8 cellular contexts compared by ENCODE assay signal in the genomic region with DNA sequence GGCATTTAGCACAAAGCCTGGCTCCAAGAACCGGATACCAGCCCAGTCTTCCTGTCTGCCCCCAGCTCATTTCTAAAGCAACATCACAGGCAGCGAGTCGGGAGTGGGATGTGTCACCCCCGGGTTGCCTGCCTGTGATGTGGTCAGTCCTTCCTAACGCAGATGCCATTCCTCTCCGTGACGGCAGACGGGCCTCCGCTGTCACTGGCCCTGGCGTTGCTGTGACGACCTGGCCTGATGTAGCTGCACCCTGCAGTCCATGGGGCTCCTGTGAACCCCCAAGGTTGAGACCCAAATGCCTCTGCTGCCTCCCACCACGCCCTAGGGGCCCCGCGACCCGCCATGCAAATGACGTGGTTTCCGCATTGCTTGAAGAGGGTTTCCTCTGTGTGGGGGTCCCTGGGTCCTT. TPM values are rescaled to one million over a fixed set of nuclear protein-coding genes. Genes with fewer than 3 reads are reported as not detected.
DNase-seq lines count a peak whose midpoint lies in the region; ATAC-seq and TF ChIP-seq lines count a peak whose summit lies in the region.

No MANE protein-coding gene starts in this region.

- DNase-seq in GM03348 (ENCODE audit: low spot score) (peak; percentile 39), dorsolateral prefrontal cortex (no peak), cerebellum (ENCODE audit: low spot score) (no peak), nephron progenitor cell (no peak)
- peak; percentile 84 for DNase-seq in activated CD4-positive, alpha-beta T cell treated with anti-CD3 and anti-CD28 coated beads, Interleukin-2, amount 10 ng/mL, durations not matched to agents 7 days and 5 days
- DNase-seq in stimulated activated CD4-positive, alpha-beta T cell treated with anti-CD3 and anti-CD28 coated beads, Interleukin-12 subunit alpha, Interleukin-12 subunit beta, amount 100 ng/mL, for 48 hours (ENCODE audit: low read depth in 2 of 3, low spot score in 1 of 3), result peak; percentile 68 to 80 (median 78)

- ATAC-seq in GM18502 (IDR thresholded peaks at IDR 0.05; ENCODE audit: poor library complexity, unreplicated experiment) (no peak), GM18868 (IDR thresholded peaks at IDR 0.05; ENCODE audit: unreplicated experiment) (no peak)

- no peaks in the 10 kb centered on the region for H3K27me3 Mint-ChIP-seq in activated CD4-positive, alpha-beta T cell treated with anti-CD3 and anti-CD28 coated beads, Interleukin-2, amount 10 ng/mL, durations not matched to agents 7 days and 5 days
- peaks cover 8% of the 10 kb centered on the region for H3K27me3 Mint-ChIP-seq in nephron progenitor cell (ENCODE audit: low read depth, poor library complexity)

- intact Hi-C loops in dorsolateral prefrontal cortex (cut with DNase I), result no loop called here

- H3K27me3 ChIP-seq in dorsolateral prefrontal cortex, result peaks cover 0 to 16% (median 0%) of the 10 kb centered on the region in 45 donors

- H3K27ac Mint-ChIP-seq in activated CD4-positive, alpha-beta T cell treated with anti-CD3 and anti-CD28 coated beads, Interleukin-2, amount 10 ng/mL, durations not matched to agents 7 days and 5 days, result peak overlapping the region; percentile 92
- no peak overlapping the region for H3K27ac Mint-ChIP-seq in nephron progenitor cell

- no peak overlapping the region for H3K4me3 ChIP-seq in dorsolateral prefrontal cortex

- H3K4me1 Mint-ChIP-seq in activated CD4-positive, alpha-beta T cell treated with anti-CD3 and anti-CD28 coated beads, Interleukin-2, amount 10 ng/mL, durations not matched to agents 7 days and 5 days, result peaks cover 80% of the 10 kb centered on the region
- H3K4me1 Mint-ChIP-seq in nephron progenitor cell, result peaks cover 48% of the 10 kb centered on the region

- H3K27ac ChIP-seq in dorsolateral prefrontal cortex, result peak overlapping the region in 53 of 59 donors; percentile 2 to 89 (median 72)

- no peaks in the 10 kb centered on the region for H3K9me3 Mint-ChIP-seq in activated CD4-positive, alpha-beta T cell treated with anti-CD3 and anti-CD28 coated beads, Interleukin-2, amount 10 ng/mL, durations not matched to agents 7 days and 5 days
- no peaks in the 10 kb centered on the region for H3K9me3 Mint-ChIP-seq in nephron progenitor cell

- peak overlapping the region; percentile 63 for H3K4me3 Mint-ChIP-seq in activated CD4-positive, alpha-beta T cell treated with anti-CD3 and anti-CD28 coated beads, Interleukin-2, amount 10 ng/mL, durations not matched to agents 7 days and 5 days
- H3K4me3 Mint-ChIP-seq in nephron progenitor cell, result no peak overlapping the region

- CTCF ChIA-PET in activated CD4-positive, alpha-beta T cell treated with anti-CD3 and anti-CD28 coated beads, Interleukin-2, amount 10 ng/mL, durations not matched to agents 7 days and 5 days (lab: Charles Lee), result interaction anchor here (1.0 to 4.9 kb wide), 8 partner anchors 9 to 54 kb away, joined by 3 to 27 read pairs (median 11); partner anchors contain the start of gene TNFRSF1B

- H3K36me3 Mint-ChIP-seq in activated CD4-positive, alpha-beta T cell treated with anti-CD3 and anti-CD28 coated beads, Interleukin-2, amount 10 ng/mL, durations not matched to agents 7 days and 5 days (ENCODE audit: low read depth), result peaks cover 33% of the 10 kb centered on the region
- H3K36me3 Mint-ChIP-seq in nephron progenitor cell (ENCODE audit: low read depth), result no peaks in the 10 kb centered on the region

- TF ChIP-seq CTCF in dorsolateral prefrontal cortex (IDR thresholded peaks at IDR 0.05 in 54 of 56, conservative IDR thresholded peaks at IDR 0.05 in 2 of 56; ENCODE audit: low read depth in 1 of 56, partially characterized antibody in 56 of 56) (no peak), nephron progenitor cell (IDR thresholded peaks at IDR 0.05) (no peak)

- POLR2A ChIA-PET in activated CD4-positive, alpha-beta T cell treated with anti-CD3 and anti-CD28 coated beads, Interleukin-2, amount 10 ng/mL, durations not matched to agents 7 days and 5 days (lab: Charles Lee), result interaction anchor here (1.4 kb wide), 1 partner anchor 29 kb away, joined by 5 read pairs; no protein-coding TSS in a partner anchor

RNA-seq across cellular contexts. Expression of gene TNFRSF1B, which starts 12.3 kb away (rescaled TPM):
- total RNA-seq in activated CD4-positive, alpha-beta T cell treated with anti-CD3 and anti-CD28 coated beads, Interleukin-2, amount 10 ng/mL, durations not matched to agents 7 days and 5 days, result 100 to 1,000 TPM; 167 to 190 TPM
- total RNA-seq in dorsolateral prefrontal cortex, result 10 to 100 TPM in 84 of 120 experiments, 1 to 10 TPM in 36; 4.0 to 43.8 (median 13.0) TPM
- 3.7 TPM for total RNA-seq in cerebellum

RNA-seq across cellular contexts. Expression of gene VPS13D, which starts 50.7 kb away (rescaled TPM):
- 10 to 100 TPM; 34.0 to 41.9 TPM for total RNA-seq in activated CD4-positive, alpha-beta T cell treated with anti-CD3 and anti-CD28 coated beads, Interleukin-2, amount 10 ng/mL, durations not matched to agents 7 days and 5 days
- total RNA-seq in dorsolateral prefrontal cortex (100 to 1,000 TPM in 119 of 120 experiments, 10 to 100 TPM in 1; 83.9 to 199 (median 129) TPM), cerebellum (60.8 TPM)

Comparison
In these comparisons a context has a peak if more than half of its experiments do, and no peak if none do; other contexts are left out.
1. DNase-seq: peak in GM03348 (single experiment), activated CD4-positive, alpha-beta T cell treated with anti-CD3 and anti-CD28 coated beads, Interleukin-2, amount 10 ng/mL, durations not matched to agents 7 days and 5 days (single experiment) and stimulated activated CD4-positive, alpha-beta T cell treated with anti-CD3 and anti-CD28 coated beads, Interleukin-12 subunit alpha, Interleukin-12 subunit beta, amount 100 ng/mL, for 48 hours (3 of 3); none in dorsolateral prefrontal cortex (0 of 10), cerebellum (single experiment) and nephron progenitor cell (single experiment).